In the genomic region with DNA sequence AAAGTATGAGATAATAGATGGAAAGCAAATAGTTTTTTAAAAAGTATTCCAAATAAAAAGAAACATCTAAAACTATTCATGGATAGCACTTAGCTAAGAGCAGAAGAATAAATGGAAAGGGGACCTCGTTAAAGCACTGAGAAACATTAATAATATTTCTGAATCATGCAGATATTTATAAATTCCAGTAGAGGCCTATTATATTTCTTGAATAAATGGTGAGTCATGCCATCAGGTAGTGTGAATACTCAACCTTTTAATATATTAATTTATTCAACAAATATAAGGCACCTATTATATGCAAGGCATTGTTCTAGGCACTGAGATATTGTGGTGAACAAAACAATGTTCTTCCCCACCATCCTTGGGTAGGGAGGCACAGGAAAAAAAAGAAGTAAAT, we compare ENCODE assay signal across 30 cellular contexts.
"Had no signal": no experiment of that assay in that cellular context is flagged by ENCODE, and none has a peak within 500 bp of the region (broad histone marks: within the 10 kb centered on the region; RNA-seq: fewer than 3 reads in every experiment).

No MANE protein-coding gene starts in this region.

- H3K9me3 ChIP-seq: heart left ventricle, left lung, lower lobe of right lung, neutrophil, prostate gland, suprapubic skin, transverse colon, upper lobe of left lung had no signal

- H3K27me3 ChIP-seq: heart left ventricle, left lung, neural progenitor cell, neutrophil, suprapubic skin, transverse colon, upper lobe of left lung had no signal

- FAIRE-seq: islet of Langerhans had no signal

- H3K27ac ChIP-seq: left lung, lower lobe of right lung, neural progenitor cell, neutrophil, prostate gland, skin epidermis, transverse colon, upper lobe of left lung had no signal

- DNase-seq: heart left ventricle; hypothalamus; immature natural killer cell; kidney; left colon; left lung; lower lobe of right lung; mammary epithelial cell; mesenchymal stem cell; naive B cell; natural killer cell; nephron progenitor cell; occipital lobe; posterior cingulate gyrus; retina; right cardiac atrium; stimulated activated CD4-positive, alpha-beta T cell treated with anti-CD3 and anti-CD28 coated beads, Interleukin-12 subunit alpha, Interleukin-12 subunit beta, amount 100 ng/mL, for 4 hours; stimulated activated CD4-positive, alpha-beta T cell treated with anti-CD3 and anti-CD28 coated beads, Interleukin-15, amount 100 ng/mL, for 24 hours; stimulated activated CD4-positive, alpha-beta T cell treated with anti-CD3 and anti-CD28 coated beads, Interleukin-2, amount 100 ng/mL, for 24 hours; stimulated activated CD4-positive, alpha-beta T cell treated with anti-CD3 and anti-CD28 coated beads, Interleukin-4, amount 100 ng/mL, for 1 hour; stimulated activated naive B cell treated with anti-CD40 and anti-IgM and Interleukin-4, amounts not matched to agents 10 μg/mL and 1 μg/mL and 100 μg/mL, for 72 hours; transverse colon; upper lobe of left lung had no signal

- H3K4me1 ChIP-seq: left lung, lower lobe of right lung, neural progenitor cell, prostate gland, upper lobe of left lung had no signal

- H3K4me3 ChIP-seq: heart left ventricle, left lung, lower lobe of right lung, neural progenitor cell, prostate gland, skin epidermis, suprapubic skin, transverse colon, upper lobe of left lung had no signal

- ATAC-seq: heart left ventricle; left colon; left lung; lower lobe of right lung; natural killer cell; right cardiac atrium; sciatic nerve; stimulated activated naive B cell treated with anti-CD40 and anti-IgM and Interleukin-4, amounts not matched to agents 10 μg/mL and 1 μg/mL and 100 μg/mL, for 72 hours had no signal

- H3K36me3 ChIP-seq: left lung, lower lobe of right lung, neural progenitor cell, neutrophil, prostate gland, suprapubic skin, transverse colon, upper lobe of left lung had no signal
